1 cellular context compared by ENCODE assay signal in genomic region chr12:1886396-1887008, GRCh38.
TF ChIP-seq lines count a peak whose summit lies in the region.

No MANE protein-coding gene starts in this region.

TF ChIP-seq in HepG2, 621 proteins besides CTCF, POLR2A, EP300 and RAD21 (continued from another document):
- TF ChIP-seq ZNF318 (CRISPR knock-in tag; IDR thresholded peaks at IDR 0.05) (no peak), RCOR2 (CRISPR knock-in tag; IDR thresholded peaks at IDR 0.05) (no peak), NFIB (CRISPR knock-in tag; IDR thresholded peaks at IDR 0.05; ENCODE audit: borderline replicate concordance) (no peak), HOXA9 (CRISPR knock-in tag; IDR thresholded peaks at IDR 0.05; ENCODE audit: borderline replicate concordance) (no peak), ZNF580 (CRISPR knock-in tag; IDR thresholded peaks at IDR 0.05; ENCODE audit: borderline replicate concordance, low read depth) (no peak), TOPORS (CRISPR knock-in tag; IDR thresholded peaks at IDR 0.05) (no peak), ZNF468 (CRISPR knock-in tag; IDR thresholded peaks at IDR 0.05) (no peak), ZNF7 (CRISPR knock-in tag; IDR thresholded peaks at IDR 0.05) (no peak), UBTF (CRISPR knock-in tag; IDR thresholded peaks at IDR 0.05) (no peak), TARDBP (CRISPR knock-in tag; IDR thresholded peaks at IDR 0.05) (no peak)
